8 cellular contexts compared by ENCODE assay signal in the genomic region with DNA sequence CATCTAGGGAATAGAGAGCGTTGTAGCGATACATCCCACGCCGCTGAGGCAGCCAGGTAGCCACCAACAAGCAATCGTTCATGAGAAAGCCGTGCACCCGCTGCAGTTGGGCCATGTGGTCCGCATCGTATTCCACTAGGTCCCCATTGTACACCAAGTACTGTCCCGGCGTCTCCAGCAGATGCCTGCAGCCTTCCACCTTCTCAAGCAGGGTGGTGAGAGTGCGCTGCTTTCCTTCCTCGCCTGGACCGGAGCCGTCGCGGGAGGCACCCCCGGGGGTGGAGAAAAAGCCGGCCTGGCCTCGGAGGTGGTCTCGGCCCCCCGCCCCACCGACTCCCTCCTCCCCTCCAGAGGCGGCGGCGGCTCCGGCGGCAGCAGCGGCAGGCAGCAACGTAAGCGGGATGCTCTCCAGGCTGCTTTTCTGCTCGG. TPM values are rescaled to one million over a fixed set of nuclear protein-coding genes. Genes with fewer than 3 reads are reported as not detected.
A peak's percentile ranks its signal among the peaks of the same experiment; 100 is the strongest.
DNase-seq lines count a peak whose midpoint lies in the region; ATAC-seq, FAIRE-seq and TF ChIP-seq lines count a peak whose summit lies in the region.

No MANE protein-coding gene starts in this region.

- FAIRE-seq in H54 (lab: Jason Lieb, UNC) = no peak

- 0 to 2% methylated on average over 6 to 9 of the region's 32 CpGs for WGBS in esophagus squamous epithelium, 2 donors

- H3K4me3 ChIP-seq in GM08714 (ENCODE audit: low read length) (peak overlapping the region; percentile 81), HFF-Myc (replicated peaks; ENCODE audit: low read depth, low read length) (peak overlapping the region; percentile 74), esophagus squamous epithelium (peak overlapping the region; percentile 71 to 91 (median 84)), neutrophil (ENCODE audit: low read depth in 1 of 2, low read length in 1 of 2) (peak overlapping the region; percentile 92 to 99)

- peak overlapping the region; percentile 91 to 98 (median 95) for H3K27ac ChIP-seq in esophagus squamous epithelium
- H3K27ac ChIP-seq in neutrophil = peak overlapping the region; percentile 96

- H3K36me3 ChIP-seq in esophagus squamous epithelium (peaks cover 0 to 15% (median 0%) of the 10 kb centered on the region in 3 donors), neutrophil (peaks cover 16% of the 10 kb centered on the region)

- H3K9me3 ChIP-seq in esophagus squamous epithelium (no peaks in the 10 kb centered on the region), neutrophil (no peaks in the 10 kb centered on the region)

- intact Hi-C loops in esophagus squamous epithelium (cut with DNase I) = no loop called here

- DNase-seq in HFF-Myc (ENCODE audit: extremely low read depth, low read depth) (no peak), esophagus squamous epithelium (lab: John Stamatoyannopoulos, UW) (no peak), NCI-H146 treated with DMSO at 0.1 percent for 48 hours (lab: John Stamatoyannopoulos, UW; ENCODE audit: unreplicated experiment) (no peak), H54 (ENCODE audit: insufficient read length, low spot score) (no peak)

- TF ChIP-seq POLR2A in esophagus squamous epithelium (IDR thresholded peaks at IDR 0.05) (no peak), H54 (IDR thresholded peaks at IDR 0.05; ENCODE audit: low read depth, low read length) (no peak)

- H3K27me3 ChIP-seq in esophagus squamous epithelium = no peaks in the 10 kb centered on the region
- H3K27me3 ChIP-seq in neutrophil = no peaks in the 10 kb centered on the region

- H3K4me1 ChIP-seq in esophagus squamous epithelium = peaks cover 24 to 78% (median 53%) of the 10 kb centered on the region in 3 donors
- H3K4me1 ChIP-seq in neutrophil (ENCODE audit: control insufficient read depth in 1 of 2, insufficient read depth in 1 of 2, low read depth in 1 of 2, low read length in 1 of 2) = peaks cover 61 to 66% of the 10 kb centered on the region in 2 experiments

- TF ChIP-seq CTCF in HFF-Myc (IDR thresholded peaks at IDR 0.05; ENCODE audit: low read depth, low read length, missing control alignments) (no peak), esophagus squamous epithelium (IDR thresholded peaks at IDR 0.05) (no peak), neutrophil (IDR thresholded peaks at IDR 0.05) (no peak)

- ATAC-seq in SK-N-SH treated with all-trans-retinoic acid at 6 μM for 48 hours (peak; percentile 22), GM18519 (IDR thresholded peaks at IDR 0.05; ENCODE audit: low FRiP score, unreplicated experiment) (no peak)

TF ChIP-seq in SK-N-SH treated with all-trans-retinoic acid at 6 μM for 48 hours, 23 proteins besides CTCF, POLR2A, EP300 and RAD21:
- TF ChIP-seq TCF4 (CRISPR knock-in tag; IDR thresholded peaks at IDR 0.05; ENCODE audit: borderline replicate concordance) (no peak), ZNF565 (CRISPR knock-in tag; conservative IDR thresholded peaks at IDR 0.05; ENCODE audit: low read depth) (no peak), ZFP3 (CRISPR knock-in tag; IDR thresholded peaks at IDR 0.05) (no peak), RARB (CRISPR knock-in tag; IDR thresholded peaks at IDR 0.05) (no peak), GLIS3 (CRISPR knock-in tag; IDR thresholded peaks at IDR 0.05) (no peak), ZNF8 (CRISPR knock-in tag; IDR thresholded peaks at IDR 0.05) (no peak), ARNTL (CRISPR knock-in tag; IDR thresholded peaks at IDR 0.05; ENCODE audit: borderline replicate concordance, low read depth) (no peak), PPARA (CRISPR knock-in tag; IDR thresholded peaks at IDR 0.05; ENCODE audit: borderline replicate concordance) (no peak), ISL1 (CRISPR knock-in tag; IDR thresholded peaks at IDR 0.05) (no peak), ZNF70 (CRISPR knock-in tag; IDR thresholded peaks at IDR 0.05) (no peak), ZFP30 (CRISPR knock-in tag; IDR thresholded peaks at IDR 0.05) (no peak), BACH2 (CRISPR knock-in tag; IDR thresholded peaks at IDR 0.05; ENCODE audit: borderline replicate concordance) (no peak), SNAI2 (CRISPR knock-in tag; IDR thresholded peaks at IDR 0.05) (no peak), OSR1 (CRISPR knock-in tag; IDR thresholded peaks at IDR 0.05) (no peak), TOX (CRISPR knock-in tag; IDR thresholded peaks at IDR 0.05; ENCODE audit: borderline replicate concordance) (no peak), ZC3H10 (CRISPR knock-in tag; IDR thresholded peaks at IDR 0.05) (no peak)
- TF ChIP-seq, protein P1, sequence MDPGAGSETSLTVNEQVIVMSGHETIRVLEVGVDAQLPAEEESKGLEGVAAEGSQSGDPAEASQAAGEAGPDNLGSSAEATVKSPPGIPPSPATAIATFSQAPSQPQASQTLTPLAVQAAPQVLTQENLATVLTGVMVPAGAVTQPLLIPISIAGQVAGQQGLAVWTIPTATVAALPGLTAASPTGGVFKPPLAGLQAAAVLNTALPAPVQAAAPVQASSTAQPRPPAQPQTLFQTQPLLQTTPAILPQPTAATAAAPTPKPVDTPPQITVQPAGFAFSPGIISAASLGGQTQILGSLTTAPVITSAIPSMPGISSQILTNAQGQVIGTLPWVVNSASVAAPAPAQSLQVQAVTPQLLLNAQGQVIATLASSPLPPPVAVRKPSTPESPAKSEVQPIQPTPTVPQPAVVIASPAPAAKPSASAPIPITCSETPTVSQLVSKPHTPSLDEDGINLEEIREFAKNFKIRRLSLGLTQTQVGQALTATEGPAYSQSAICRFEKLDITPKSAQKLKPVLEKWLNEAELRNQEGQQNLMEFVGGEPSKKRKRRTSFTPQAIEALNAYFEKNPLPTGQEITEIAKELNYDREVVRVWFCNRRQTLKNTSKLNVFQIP (CRISPR knock-in tag; IDR thresholded peaks at IDR 0.05; ENCODE audit: borderline replicate concordance, low read depth) = no peak
- TF ChIP-seq, protein P2, sequence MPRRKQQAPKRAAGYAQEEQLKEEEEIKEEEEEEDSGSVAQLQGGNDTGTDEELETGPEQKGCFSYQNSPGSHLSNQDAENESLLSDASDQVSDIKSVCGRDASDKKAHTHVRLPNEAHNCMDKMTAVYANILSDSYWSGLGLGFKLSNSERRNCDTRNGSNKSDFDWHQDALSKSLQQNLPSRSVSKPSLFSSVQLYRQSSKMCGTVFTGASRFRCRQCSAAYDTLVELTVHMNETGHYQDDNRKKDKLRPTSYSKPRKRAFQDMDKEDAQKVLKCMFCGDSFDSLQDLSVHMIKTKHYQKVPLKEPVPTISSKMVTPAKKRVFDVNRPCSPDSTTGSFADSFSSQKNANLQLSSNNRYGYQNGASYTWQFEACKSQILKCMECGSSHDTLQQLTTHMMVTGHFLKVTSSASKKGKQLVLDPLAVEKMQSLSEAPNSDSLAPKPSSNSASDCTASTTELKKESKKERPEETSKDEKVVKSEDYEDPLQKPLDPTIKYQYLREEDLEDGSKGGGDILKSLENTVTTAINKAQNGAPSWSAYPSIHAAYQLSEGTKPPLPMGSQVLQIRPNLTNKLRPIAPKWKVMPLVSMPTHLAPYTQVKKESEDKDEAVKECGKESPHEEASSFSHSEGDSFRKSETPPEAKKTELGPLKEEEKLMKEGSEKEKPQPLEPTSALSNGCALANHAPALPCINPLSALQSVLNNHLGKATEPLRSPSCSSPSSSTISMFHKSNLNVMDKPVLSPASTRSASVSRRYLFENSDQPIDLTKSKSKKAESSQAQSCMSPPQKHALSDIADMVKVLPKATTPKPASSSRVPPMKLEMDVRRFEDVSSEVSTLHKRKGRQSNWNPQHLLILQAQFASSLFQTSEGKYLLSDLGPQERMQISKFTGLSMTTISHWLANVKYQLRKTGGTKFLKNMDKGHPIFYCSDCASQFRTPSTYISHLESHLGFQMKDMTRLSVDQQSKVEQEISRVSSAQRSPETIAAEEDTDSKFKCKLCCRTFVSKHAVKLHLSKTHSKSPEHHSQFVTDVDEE (CRISPR knock-in tag; IDR thresholded peaks at IDR 0.05) = no peak
- TF ChIP-seq, protein P3, sequence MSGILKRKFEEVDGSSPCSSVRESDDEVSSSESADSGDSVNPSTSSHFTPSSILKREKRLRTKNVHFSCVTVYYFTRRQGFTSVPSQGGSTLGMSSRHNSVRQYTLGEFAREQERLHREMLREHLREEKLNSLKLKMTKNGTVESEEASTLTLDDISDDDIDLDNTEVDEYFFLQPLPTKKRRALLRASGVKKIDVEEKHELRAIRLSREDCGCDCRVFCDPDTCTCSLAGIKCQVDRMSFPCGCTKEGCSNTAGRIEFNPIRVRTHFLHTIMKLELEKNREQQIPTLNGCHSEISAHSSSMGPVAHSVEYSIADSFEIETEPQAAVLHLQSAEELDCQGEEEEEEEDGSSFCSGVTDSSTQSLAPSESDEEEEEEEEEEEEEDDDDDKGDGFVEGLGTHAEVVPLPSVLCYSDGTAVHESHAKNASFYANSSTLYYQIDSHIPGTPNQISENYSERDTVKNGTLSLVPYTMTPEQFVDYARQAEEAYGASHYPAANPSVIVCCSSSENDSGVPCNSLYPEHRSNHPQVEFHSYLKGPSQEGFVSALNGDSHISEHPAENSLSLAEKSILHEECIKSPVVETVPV (CRISPR knock-in tag; IDR thresholded peaks at IDR 0.05) = no peak
- TF ChIP-seq, protein P4, sequence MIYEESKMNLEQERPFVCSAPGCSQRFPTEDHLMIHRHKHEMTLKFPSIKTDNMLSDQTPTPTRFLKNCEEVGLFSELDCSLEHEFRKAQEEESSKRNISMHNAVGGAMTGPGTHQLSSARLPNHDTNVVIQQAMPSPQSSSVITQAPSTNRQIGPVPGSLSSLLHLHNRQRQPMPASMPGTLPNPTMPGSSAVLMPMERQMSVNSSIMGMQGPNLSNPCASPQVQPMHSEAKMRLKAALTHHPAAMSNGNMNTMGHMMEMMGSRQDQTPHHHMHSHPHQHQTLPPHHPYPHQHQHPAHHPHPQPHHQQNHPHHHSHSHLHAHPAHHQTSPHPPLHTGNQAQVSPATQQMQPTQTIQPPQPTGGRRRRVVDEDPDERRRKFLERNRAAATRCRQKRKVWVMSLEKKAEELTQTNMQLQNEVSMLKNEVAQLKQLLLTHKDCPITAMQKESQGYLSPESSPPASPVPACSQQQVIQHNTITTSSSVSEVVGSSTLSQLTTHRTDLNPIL (CRISPR knock-in tag; IDR thresholded peaks at IDR 0.05; ENCODE audit: low read depth) = no peak

RNA-seq across cellular contexts. Expression of a gene that starts 0.6 kb away (rescaled TPM):
- 10 to 100 TPM; 10.6 to 12.8 (median 11.7) TPM for total RNA-seq in esophagus squamous epithelium

RNA-seq across cellular contexts. Expression of a gene that starts 1.0 kb away (rescaled TPM):
- 10 to 100 TPM; 10.9 to 22.9 (median 16.9) TPM for total RNA-seq in esophagus squamous epithelium
